In genomic region chr5:172562443-172562842, GRCh38 we compare ENCODE assay signal across 24 cellular contexts.
"Had no signal": no experiment of that assay in that cellular context is flagged by ENCODE, and none has a peak within 500 bp of the region (broad histone marks: within the 10 kb centered on the region; RNA-seq: fewer than 3 reads in every experiment).

No MANE protein-coding gene starts in this region.

- H3K9me3 ChIP-seq: left lung, ovary, spleen, suprapubic skin, thoracic aorta, tibial artery, uterus had no signal

- H3K27ac Mint-ChIP-seq: mesothelial cell of epicardium; naive thymus-derived CD4-positive, alpha-beta T cell; natural killer cell treated with Interleukin-12 subunit alpha and Interleukin-12 subunit beta and Interleukin-15 and Interleukin-18, amount 100 ng/mL, for 72 hours; progenitor cell of endocrine pancreas; stimulated activated effector memory CD8-positive, alpha-beta T cell treated with anti-CD3 and anti-CD28 coated beads, Interleukin-12 subunit alpha, Interleukin-12 subunit beta, amount 100 ng/mL, for 72 hours; stimulated activated naive CD8-positive, alpha-beta T cell treated with anti-CD3 and anti-CD28 coated beads, Interleukin-15, Interleukin-2, amounts not matched to agents 100 ng/mL and 50 ng/mL, for 24 hours; type B pancreatic cell had no signal

- H3K36me3 ChIP-seq: left lung, ovary, spleen, suprapubic skin, thoracic aorta, tibial artery, uterus had no signal

- H3K27ac ChIP-seq: left lung, ovary, spleen, thoracic aorta, tibial artery, uterus had no signal

- H3K4me3 ChIP-seq: left lung, lung, ovary, spleen, suprapubic skin, thoracic aorta, tibial artery, uterus had no signal

- H3K9me3 Mint-ChIP-seq: mesothelial cell of epicardium; naive thymus-derived CD4-positive, alpha-beta T cell; natural killer cell treated with Interleukin-12 subunit alpha and Interleukin-12 subunit beta and Interleukin-15 and Interleukin-18, amount 100 ng/mL, for 72 hours; stimulated activated effector memory CD8-positive, alpha-beta T cell treated with anti-CD3 and anti-CD28 coated beads, Interleukin-12 subunit alpha, Interleukin-12 subunit beta, amount 100 ng/mL, for 72 hours; stimulated activated naive CD8-positive, alpha-beta T cell treated with anti-CD3 and anti-CD28 coated beads, Interleukin-15, Interleukin-2, amounts not matched to agents 100 ng/mL and 50 ng/mL, for 24 hours had no signal

- H3K27me3 ChIP-seq: left lung, ovary, suprapubic skin, tibial artery, uterus had no signal

- H3K27me3 Mint-ChIP-seq: stimulated activated naive CD8-positive, alpha-beta T cell treated with anti-CD3 and anti-CD28 coated beads, Interleukin-15, Interleukin-2, amounts not matched to agents 100 ng/mL and 50 ng/mL, for 24 hours had no signal

- H3K4me3 Mint-ChIP-seq: mesothelial cell of epicardium; natural killer cell treated with Interleukin-12 subunit alpha and Interleukin-12 subunit beta and Interleukin-15 and Interleukin-18, amount 100 ng/mL, for 72 hours; stimulated activated effector memory CD8-positive, alpha-beta T cell treated with anti-CD3 and anti-CD28 coated beads, Interleukin-12 subunit alpha, Interleukin-12 subunit beta, amount 100 ng/mL, for 72 hours; stimulated activated naive CD8-positive, alpha-beta T cell treated with anti-CD3 and anti-CD28 coated beads, Interleukin-15, Interleukin-2, amounts not matched to agents 100 ng/mL and 50 ng/mL, for 24 hours; type B pancreatic cell had no signal

- DNase-seq: hippocampal formation; kidney glomerular epithelial cell; left colon; left lung; mesendoderm; naive thymus-derived CD4-positive, alpha-beta T cell; ovary; retina; right cardiac atrium; small intestine; spleen; stimulated activated CD4-positive, alpha-beta T cell treated with anti-CD3 and anti-CD28 coated beads, Interleukin-4, amount 100 ng/mL, for 24 hours; stimulated activated naive CD4-positive, alpha-beta T cell; tibial artery; uterus had no signal

- H3K4me1 Mint-ChIP-seq: naive thymus-derived CD4-positive, alpha-beta T cell; stimulated activated effector memory CD8-positive, alpha-beta T cell treated with anti-CD3 and anti-CD28 coated beads, Interleukin-12 subunit alpha, Interleukin-12 subunit beta, amount 100 ng/mL, for 72 hours had no signal

- H3K36me3 Mint-ChIP-seq: mesothelial cell of epicardium; naive thymus-derived CD4-positive, alpha-beta T cell; natural killer cell treated with Interleukin-12 subunit alpha and Interleukin-12 subunit beta and Interleukin-15 and Interleukin-18, amount 100 ng/mL, for 72 hours; stimulated activated effector memory CD8-positive, alpha-beta T cell treated with anti-CD3 and anti-CD28 coated beads, Interleukin-12 subunit alpha, Interleukin-12 subunit beta, amount 100 ng/mL, for 72 hours; type B pancreatic cell had no signal
